9 cellular contexts compared by ENCODE assay signal in the genomic region with DNA sequence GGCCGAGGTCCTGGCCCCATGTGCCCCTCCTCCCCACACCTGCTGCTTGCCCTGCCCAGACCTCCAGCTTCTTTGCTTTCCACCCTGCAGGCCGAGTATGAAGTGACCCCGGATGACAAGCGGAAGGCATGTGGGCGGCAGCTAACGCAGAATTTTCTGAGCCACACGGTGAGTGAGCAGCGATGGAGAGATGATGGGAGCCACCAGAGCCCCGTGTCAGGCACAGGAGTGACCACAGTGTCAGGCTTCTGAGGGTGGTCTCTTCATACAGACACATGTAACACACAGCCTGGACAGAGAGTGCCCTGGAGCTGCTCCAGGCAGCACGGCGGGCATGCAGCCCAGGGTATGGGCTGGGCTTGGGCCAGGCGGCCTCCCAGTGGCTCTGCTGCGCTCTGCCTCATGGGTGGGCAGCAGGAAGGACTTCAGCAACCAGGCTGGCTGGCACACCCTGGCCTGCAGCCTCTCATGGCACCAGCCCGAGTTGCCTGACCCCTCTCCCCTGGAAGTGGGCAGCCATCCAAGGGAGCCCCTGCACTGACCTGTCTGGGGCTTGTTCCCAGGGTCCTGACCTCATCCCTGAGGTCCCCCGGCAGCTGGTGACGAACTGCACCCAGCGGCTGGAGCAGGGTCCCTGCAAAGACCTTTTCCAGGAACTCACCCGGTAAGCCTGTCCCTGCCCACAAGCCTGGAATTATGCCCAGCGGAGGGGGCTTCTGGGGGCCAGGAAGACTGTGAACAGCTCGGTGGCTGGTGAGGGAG. TPM values are rescaled to one million over a fixed set of nuclear protein-coding genes. Genes with fewer than 3 reads are reported as not detected.
DNase-seq lines count a peak whose midpoint lies in the region; ATAC-seq and TF ChIP-seq lines count a peak whose summit lies in the region.
"Had no signal": no experiment of that assay in that cellular context is flagged by ENCODE, and none has a peak within 500 bp of the region (broad histone marks: within the 10 kb centered on the region; RNA-seq: fewer than 3 reads in every experiment).

No MANE protein-coding gene starts in this region.

- peak overlapping the region in 2 of 12 donors; percentile 5 to 29 for H3K4me3 ChIP-seq in heart left ventricle

- H3K4me3 Mint-ChIP-seq in activated CD4-positive, alpha-beta T cell treated with anti-CD3 and anti-CD28 coated beads, Interleukin-2, amount 10 ng/mL, durations not matched to agents 7 days and 5 days, result peak overlapping the region; percentile 96
- H3K4me3 Mint-ChIP-seq: type B pancreatic cell had no signal

- peaks cover 2 to 68% (median 27%) of the 10 kb centered on the region in 12 donors for H3K4me1 ChIP-seq in heart left ventricle

- H3K27me3 Mint-ChIP-seq in activated CD4-positive, alpha-beta T cell treated with anti-CD3 and anti-CD28 coated beads, Interleukin-2, amount 10 ng/mL, durations not matched to agents 7 days and 5 days, result no peaks in the 10 kb centered on the region
- H3K27me3 Mint-ChIP-seq: type B pancreatic cell had no signal

- peaks cover 74% of the 10 kb centered on the region for H3K4me1 Mint-ChIP-seq in activated CD4-positive, alpha-beta T cell treated with anti-CD3 and anti-CD28 coated beads, Interleukin-2, amount 10 ng/mL, durations not matched to agents 7 days and 5 days

- H3K9me3 Mint-ChIP-seq in activated CD4-positive, alpha-beta T cell treated with anti-CD3 and anti-CD28 coated beads, Interleukin-2, amount 10 ng/mL, durations not matched to agents 7 days and 5 days, result no peaks in the 10 kb centered on the region
- H3K9me3 Mint-ChIP-seq: type B pancreatic cell had no signal

- CTCF ChIA-PET in activated CD4-positive, alpha-beta T cell treated with anti-CD3 and anti-CD28 coated beads, Interleukin-2, amount 10 ng/mL, durations not matched to agents 7 days and 5 days (lab: Charles Lee), result interaction anchor here (0.9 to 53.2 kb wide), 8 partner anchors 9 to 124 kb away, joined by 3 to 1643 read pairs (median 6); partner anchors contain the start of genes DBN1, F12, PFN3 and PRR7

- no peak for DNase-seq in activated CD4-positive, alpha-beta T cell treated with anti-CD3 and anti-CD28 coated beads, Interleukin-2, amount 10 ng/mL, durations not matched to agents 7 days and 5 days
- DNase-seq in heart left ventricle, result peak in 4 of 5 donors; percentile 52 to 76 (median 64)
- peak; percentile 79 for DNase-seq in stimulated activated CD8-positive, alpha-beta memory T cell treated with anti-CD3 and anti-CD28 coated beads, Interleukin-4, amount 100 ng/mL, for 48 hours
- no peak for DNase-seq in GM13977 (ENCODE audit: low spot score)
- DNase-seq in EL, result no peak
- DNase-seq in DMS53 treated with DMSO at 0.1 percent for 48 hours (lab: John Stamatoyannopoulos, UW; ENCODE audit: unreplicated experiment), result no peak

- in situ Hi-C loops in GM13977 (cut with MboI; ENCODE audit: low pct_unique_long_range_greater_than_20kb, low sequenced_read_pairs, unreplicated experiment), result no loop called here

- peaks cover 89% of the 10 kb centered on the region for H3K36me3 Mint-ChIP-seq in activated CD4-positive, alpha-beta T cell treated with anti-CD3 and anti-CD28 coated beads, Interleukin-2, amount 10 ng/mL, durations not matched to agents 7 days and 5 days (ENCODE audit: low read depth)
- H3K36me3 Mint-ChIP-seq: type B pancreatic cell had no signal

- H3K27ac Mint-ChIP-seq in activated CD4-positive, alpha-beta T cell treated with anti-CD3 and anti-CD28 coated beads, Interleukin-2, amount 10 ng/mL, durations not matched to agents 7 days and 5 days, result peak overlapping the region; percentile 92
- H3K27ac Mint-ChIP-seq: type B pancreatic cell had no signal

- 49 to 78% (median 69%) methylated on average over 11 to 20 of the region's 20 CpGs for WGBS in heart left ventricle, 4 donors

- TF ChIP-seq POLR2A in heart left ventricle (IDR thresholded peaks at IDR 0.05), result no peak

- no peaks in the 10 kb centered on the region for H3K9me3 ChIP-seq in heart left ventricle

- H3K27me3 ChIP-seq in heart left ventricle, result no peaks in the 10 kb centered on the region

- intact Hi-C loops in heart left ventricle (cut with DNase I), result no loop called here

- TF ChIP-seq CTCF in heart left ventricle (IDR thresholded peaks at IDR 0.05) (peak in 1 of 12 donors; percentile 5), GM13977 (IDR thresholded peaks at IDR 0.05; ENCODE audit: extremely low read depth, insufficient read depth, missing control alignments) (no peak)

- peak; percentile 5 for ATAC-seq in GM19043 (IDR thresholded peaks at IDR 0.05; ENCODE audit: low read depth, unreplicated experiment)
- ATAC-seq in heart left ventricle, result peak; percentile 81 to 88 (median 86)
- ATAC-seq in HG02970 (IDR thresholded peaks at IDR 0.05; ENCODE audit: low FRiP score, unreplicated experiment), result no peak

- peaks cover 0 to 64% (median 52%) of the 10 kb centered on the region in 9 donors for H3K36me3 ChIP-seq in heart left ventricle

- peak overlapping the region in 8 of 12 donors; percentile 22 to 95 (median 37) for H3K27ac ChIP-seq in heart left ventricle

- POLR2A ChIA-PET in activated CD4-positive, alpha-beta T cell treated with anti-CD3 and anti-CD28 coated beads, Interleukin-2, amount 10 ng/mL, durations not matched to agents 7 days and 5 days (lab: Charles Lee), result interaction anchor here (0.6 to 1.5 kb wide), 3 partner anchors 8 to 17 kb away, joined by 4 to 5 read pairs (median 4); no protein-coding TSS in a partner anchor

RNA-seq across cellular contexts. Expression of gene GRK6, which starts 5.8 kb away (rescaled TPM):
- 100 to 1,000 TPM; 242 to 296 TPM for total RNA-seq in activated CD4-positive, alpha-beta T cell treated with anti-CD3 and anti-CD28 coated beads, Interleukin-2, amount 10 ng/mL, durations not matched to agents 7 days and 5 days
- 10 to 100 TPM; 12.8 to 33.2 (median 17.3) TPM for total RNA-seq in heart left ventricle
- 10 to 100 TPM in 1 of 2 donors, 1 to 10 TPM in 1; 6.8 to 29.5 TPM for polyA plus RNA-seq in heart left ventricle

RNA-seq across cellular contexts. Expression of gene PRR7, which starts 14.3 kb away (rescaled TPM):
- 1 to 10 TPM; 5.3 to 9.7 TPM for total RNA-seq in activated CD4-positive, alpha-beta T cell treated with anti-CD3 and anti-CD28 coated beads, Interleukin-2, amount 10 ng/mL, durations not matched to agents 7 days and 5 days
- total RNA-seq in heart left ventricle, result 1 to 10 TPM in 8 of 9 donors, under 1 TPM in 1; 0.82 to 5.0 (median 1.8) TPM
- polyA plus RNA-seq in heart left ventricle, result 1 to 10 TPM; 1.4 to 1.5 TPM

RNA-seq across cellular contexts. Expression of gene F12, which starts 23.0 kb away (rescaled TPM):
- total RNA-seq in activated CD4-positive, alpha-beta T cell treated with anti-CD3 and anti-CD28 coated beads, Interleukin-2, amount 10 ng/mL, durations not matched to agents 7 days and 5 days, result under 1 TPM; 0.22 to 0.60 TPM
- under 1 TPM in 1 of 9 donors, not detected in 8; 0.56 TPM for total RNA-seq in heart left ventricle
- under 1 TPM in 1 of 2 donors, not detected in 1; 0.29 TPM for polyA plus RNA-seq in heart left ventricle

RNA-seq across cellular contexts. Expression of gene PFN3, which starts 31.9 kb away (rescaled TPM):
- total RNA-seq in activated CD4-positive, alpha-beta T cell treated with anti-CD3 and anti-CD28 coated beads, Interleukin-2, amount 10 ng/mL, durations not matched to agents 7 days and 5 days, result not detected
- not detected for total RNA-seq in heart left ventricle
- not detected for polyA plus RNA-seq in heart left ventricle

RNA-seq across cellular contexts. Expression of gene DBN1, which starts 41.1 kb away (rescaled TPM):
- total RNA-seq in activated CD4-positive, alpha-beta T cell treated with anti-CD3 and anti-CD28 coated beads, Interleukin-2, amount 10 ng/mL, durations not matched to agents 7 days and 5 days, result 1 to 10 TPM; 4.2 to 4.8 TPM
- 10 to 100 TPM; 12.3 to 60.7 (median 23.3) TPM for total RNA-seq in heart left ventricle
- 10 to 100 TPM; 13.2 to 28.1 TPM for polyA plus RNA-seq in heart left ventricle

Comparison
In these comparisons a context has a peak if more than half of its experiments do, and no peak if none do; other contexts are left out.
1. DNase-seq: peak in heart left ventricle (4 of 5) and stimulated activated CD8-positive, alpha-beta memory T cell treated with anti-CD3 and anti-CD28 coated beads, Interleukin-4, amount 100 ng/mL, for 48 hours (single experiment); none in activated CD4-positive, alpha-beta T cell treated with anti-CD3 and anti-CD28 coated beads, Interleukin-2, amount 10 ng/mL, durations not matched to agents 7 days and 5 days (single experiment), GM13977 (single experiment), EL (single experiment) and DMS53 treated with DMSO at 0.1 percent for 48 hours (single experiment).
2. RNA of gene GRK6, which starts 5.8 kb away (total RNA-seq): 242 to 296 TPM in activated CD4-positive, alpha-beta T cell treated with anti-CD3 and anti-CD28 coated beads, Interleukin-2, amount 10 ng/mL, durations not matched to agents 7 days and 5 days; 12.8 to 33.2 TPM in heart left ventricle; every median in the first group is over 4 times any median in the second.